In the genomic region with DNA sequence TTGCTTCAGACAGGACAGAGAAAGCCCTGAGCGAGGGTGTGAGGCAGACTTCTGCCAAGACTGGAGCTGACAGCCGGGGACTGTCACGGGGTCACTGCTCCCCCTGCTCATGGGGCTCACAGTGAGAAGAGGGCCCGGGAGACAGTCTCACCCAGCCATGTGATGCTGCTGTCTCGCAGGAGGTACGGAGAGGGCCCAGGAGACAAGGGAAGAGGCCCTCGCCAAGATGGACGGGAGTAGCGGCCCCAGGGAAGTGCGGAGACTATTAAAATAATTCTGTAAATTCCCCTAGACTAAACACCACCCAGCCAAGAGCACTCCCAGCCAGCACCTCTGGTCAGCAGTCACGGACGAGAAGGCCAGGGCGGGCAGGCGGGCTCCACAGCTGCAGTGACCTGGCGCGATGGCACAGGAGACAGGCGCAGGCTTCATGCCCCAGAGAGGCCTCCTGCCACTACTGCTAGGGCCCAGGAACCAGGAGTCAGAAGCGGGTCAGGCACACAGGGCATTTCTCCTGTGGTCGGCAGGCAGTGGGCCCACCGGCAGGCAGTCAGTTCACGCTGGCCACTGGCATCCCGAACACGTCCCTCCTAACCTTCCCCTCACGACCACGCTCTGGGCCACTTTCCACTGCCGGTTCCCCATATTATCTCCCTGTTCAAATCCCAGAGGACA, we compare ENCODE assay signal across 19 cellular contexts. TPM values are rescaled to one million over a fixed set of nuclear protein-coding genes. Genes with fewer than 3 reads are reported as not detected.
DNase-seq lines count a peak whose midpoint lies in the region; ATAC-seq and TF ChIP-seq lines count a peak whose summit lies in the region.
"Had no signal": no experiment of that assay in that cellular context is flagged by ENCODE, and none has a peak within 500 bp of the region (broad histone marks: within the 10 kb centered on the region; RNA-seq: fewer than 3 reads in every experiment).

No MANE protein-coding gene starts in this region.

- peak overlapping the region; percentile 35 for H2BK5ac ChIP-seq in neuronal stem cell (ENCODE audit: low read length)

- no peak overlapping the region for H3K4me3 Mint-ChIP-seq in effector memory CD8-positive, alpha-beta T cell
- H3K4me3 Mint-ChIP-seq: CD8-positive, alpha-beta memory T cell had no signal

- TF ChIP-seq EP300 in gastroesophageal sphincter (IDR thresholded peaks at IDR 0.05): no peak

- peak overlapping the region; percentile 38 to 66 for H3K27ac Mint-ChIP-seq in effector memory CD8-positive, alpha-beta T cell
- H3K27ac Mint-ChIP-seq: CD8-positive, alpha-beta memory T cell had no signal

- H2BK120ac ChIP-seq in neuronal stem cell (ENCODE audit: low read depth, low read length): no peak overlapping the region

- no peak overlapping the region for H3K14ac ChIP-seq in neuronal stem cell (ENCODE audit: low read length)

- DNase-seq in left ventricle myocardium superior: peak; percentile 20
- DNase-seq in right atrium auricular region (ENCODE audit: low spot score): no peak
- no peak for DNase-seq in effector memory CD8-positive, alpha-beta T cell
- no peak for DNase-seq in neuronal stem cell (ENCODE audit: low spot score)
- peak in 1 of 2 donors; percentile 42 for DNase-seq in aorta
- no peak for DNase-seq in NCI-H345 (lab: John Stamatoyannopoulos, UW)
- DNase-seq in NCI-H526 treated with DMSO at 0.1 percent for 48 hours (lab: John Stamatoyannopoulos, UW): no peak
- DNase-seq: IMR-90, Karpas-422, NCI-H1048, NCI-H146, NCI-H2029 treated with DMSO at 0.1 percent for 48 hours, NCI-H2171, NCI-H446 had no signal

- H3K27me3 ChIP-seq in right atrium auricular region: peaks cover 2 to 15% of the 10 kb centered on the region in 2 donors
- peaks cover 0 to 19% (median 9%) of the 10 kb centered on the region in 3 experiments for H3K27me3 ChIP-seq in neuronal stem cell (ENCODE audit: control insufficient read depth in 3 of 3, insufficient read depth in 3 of 3, low read depth in 1 of 3, low read length in 3 of 3)
- no peaks in the 10 kb centered on the region for H3K27me3 ChIP-seq in aorta (ENCODE audit: control insufficient read depth in 1 of 2, insufficient read depth in 2 of 2, low read length in 1 of 2)
- H3K27me3 ChIP-seq in gastroesophageal sphincter: peaks cover 52% of the 10 kb centered on the region

- no peak overlapping the region for H3K4me2 ChIP-seq in neuronal stem cell (ENCODE audit: insufficient read depth, low read length, poor library complexity, severe bottlenecking)

- H2BK12ac ChIP-seq in neuronal stem cell (ENCODE audit: low read length): no peak overlapping the region

- peaks cover 2% of the 10 kb centered on the region for H3K79me1 ChIP-seq in neuronal stem cell (ENCODE audit: low read depth, low read length)

- TF ChIP-seq CTCF in right atrium auricular region (IDR thresholded peaks at IDR 0.05) (no peak), gastroesophageal sphincter (IDR thresholded peaks at IDR 0.05) (no peak)

- intact Hi-C loops in left ventricle myocardium superior (cut with micrococcal nuclease): no loop called here
- intact Hi-C loops in aorta (cut with DNase I): loop anchor here in 1 of 2 donors (5.0 kb wide), 1 partner anchor 37 kb away; no protein-coding TSS in a partner anchor

- H3K27me3 Mint-ChIP-seq in effector memory CD8-positive, alpha-beta T cell: peaks cover 16 to 19% of the 10 kb centered on the region in 2 donors

- peak overlapping the region; percentile 30 for H4K91ac ChIP-seq in neuronal stem cell (ENCODE audit: low read depth, low read length, poor library complexity)

- no peak overlapping the region for H2AK5ac ChIP-seq in neuronal stem cell (ENCODE audit: low read depth, low read length)

- WGBS in neuronal stem cell (ENCODE audit: extremely low coverage in 2 of 2, insufficient read length in 2 of 2, insufficient replicate concordance in 1 of 2), 2 donors: no CpG with 5 or more reads among the region's 26 CpGs
- 29 to 43% methylated on average over 26 of the region's 26 CpGs for WGBS in aorta, 2 donors
- 29 to 83% methylated on average over 9 to 16 of the region's 26 CpGs for WGBS in gastroesophageal sphincter (ENCODE audit: low coverage in 1 of 2), 2 donors

- H3K4me1 ChIP-seq in right atrium auricular region (peaks cover 0 to 15% of the 10 kb centered on the region in 2 donors), neuronal stem cell (ENCODE audit: control insufficient read depth in 2 of 2, insufficient read depth in 1 of 2, low read depth in 1 of 2, low read length in 2 of 2) (peaks cover 0 to 12% of the 10 kb centered on the region in 2 donors), aorta (ENCODE audit: control insufficient read depth in 1 of 2, insufficient read depth in 2 of 2, low read length in 2 of 2) (no peaks in the 10 kb centered on the region), gastroesophageal sphincter (peaks cover 0 to 19% (median 9%) of the 10 kb centered on the region in 3 donors)

- H3K4me3 ChIP-seq in right atrium auricular region (no peak overlapping the region), neuronal stem cell (ENCODE audit: low read length in 2 of 2) (no peak overlapping the region), aorta (ENCODE audit: low read length in 2 of 2) (no peak overlapping the region), gastroesophageal sphincter (no peak overlapping the region)
- H3K4me3 ChIP-seq: Peyer's patch had no signal

- peak overlapping the region; percentile 65 for H3K23ac ChIP-seq in neuronal stem cell (ENCODE audit: low read depth, low read length, poor library complexity)

- H4K8ac ChIP-seq in neuronal stem cell (ENCODE audit: low read depth, low read length): no peak overlapping the region

- no peak for ATAC-seq in left ventricle myocardium superior
- no peak for ATAC-seq in effector memory CD8-positive, alpha-beta T cell (replicated peaks)
- ATAC-seq in aorta (ENCODE audit: low FRiP score): peak; percentile 4
- ATAC-seq in gastroesophageal sphincter: no peak
- ATAC-seq: Right ventricle myocardium inferior had no signal

- peak overlapping the region; percentile 38 for H3K18ac ChIP-seq in neuronal stem cell (ENCODE audit: low read length)

- H2BK15ac ChIP-seq in neuronal stem cell (ENCODE audit: low read length): no peak overlapping the region

- no peaks in the 10 kb centered on the region for H3K36me3 ChIP-seq in right atrium auricular region
- H3K36me3 ChIP-seq in neuronal stem cell (replicated peaks in 1 of 2; ENCODE audit: control insufficient read depth in 2 of 2, insufficient read depth in 2 of 2, low read length in 2 of 2): peaks cover 5 to 6% of the 10 kb centered on the region in 2 donors
- no peaks in the 10 kb centered on the region for H3K36me3 ChIP-seq in aorta (ENCODE audit: control insufficient read depth in 1 of 2, insufficient read depth in 2 of 2, low read length in 1 of 2)
- no peaks in the 10 kb centered on the region for H3K36me3 ChIP-seq in gastroesophageal sphincter
- H3K36me3 ChIP-seq: Peyer's patch had no signal

- no peak overlapping the region for H2AFZ ChIP-seq in neuronal stem cell (ENCODE audit: low read length)

- no peak overlapping the region for H3K27ac ChIP-seq in right atrium auricular region
- no peak overlapping the region for H3K27ac ChIP-seq in neuronal stem cell (replicated peaks; ENCODE audit: low read length)
- peak overlapping the region in 1 of 2 donors; percentile 23 for H3K27ac ChIP-seq in aorta (ENCODE audit: low read depth in 1 of 2, low read length in 2 of 2)
- H3K27ac ChIP-seq in gastroesophageal sphincter: no peak overlapping the region
- H3K27ac ChIP-seq: Peyer's patch had no signal

- H3K9ac ChIP-seq in neuronal stem cell (ENCODE audit: low read depth, low read length, poor library complexity): peak overlapping the region; percentile 72

- H3K9me3 ChIP-seq in right atrium auricular region (no peaks in the 10 kb centered on the region), neuronal stem cell (replicated peaks in 1 of 2; ENCODE audit: control insufficient read depth in 2 of 2, insufficient read depth in 1 of 2, low read depth in 1 of 2, low read length in 2 of 2) (no peaks in the 10 kb centered on the region), aorta (ENCODE audit: control insufficient read depth, low read length) (no peaks in the 10 kb centered on the region), gastroesophageal sphincter (no peaks in the 10 kb centered on the region)
- H3K9me3 ChIP-seq: Peyer's patch had no signal

- no peak for TF ChIP-seq POLR2A in gastroesophageal sphincter (IDR thresholded peaks at IDR 0.05)

- peaks cover 15% of the 10 kb centered on the region for H3K36me3 Mint-ChIP-seq in effector memory CD8-positive, alpha-beta T cell (ENCODE audit: insufficient read depth)
- H3K36me3 Mint-ChIP-seq: CD8-positive, alpha-beta memory T cell had no signal

- no peaks in the 10 kb centered on the region for H3K9me3 Mint-ChIP-seq in effector memory CD8-positive, alpha-beta T cell
- H3K9me3 Mint-ChIP-seq: CD8-positive, alpha-beta memory T cell had no signal

- no peak overlapping the region for H3K4ac ChIP-seq in neuronal stem cell (ENCODE audit: low read length)

- H3K4me1 Mint-ChIP-seq in effector memory CD8-positive, alpha-beta T cell (ENCODE audit: low read depth in 2 of 2): peaks cover 7 to 13% of the 10 kb centered on the region in 2 donors

RNA-seq across cellular contexts. Expression of a gene that starts 24.1 kb away (rescaled TPM):
- total RNA-seq in left ventricle myocardium superior (0.37 TPM), right atrium auricular region (1 to 10 TPM in 1 of 2 donors, under 1 TPM in 1; 0.33 to 1.6 TPM), aorta (1 to 10 TPM; 2.8 to 4.4 TPM), gastroesophageal sphincter (1 to 10 TPM; 2.6 to 8.2 (median 5.9) TPM)
- polyA plus RNA-seq in neuronal stem cell (2013, experiment 1 of 2): 20.7 TPM
- polyA plus RNA-seq in neuronal stem cell (2013, experiment 2 of 2): 20.8 TPM
- under 1 TPM in 1 of 2 donors, not detected in 1; 0.18 TPM for polyA plus RNA-seq in aorta
- total RNA-seq: IMR-90, MCF 10A had no signal
- polyA plus RNA-seq: IMR-90 had no signal

RNA-seq across cellular contexts. Expression of a gene that starts 44.2 kb away (rescaled TPM):
- 36.5 TPM for total RNA-seq in left ventricle myocardium superior
- 10 to 100 TPM; 33.5 to 39.6 TPM for total RNA-seq in right atrium auricular region
- 74.1 TPM for polyA plus RNA-seq in neuronal stem cell (2013, experiment 1 of 2)
- polyA plus RNA-seq in neuronal stem cell (2013, experiment 2 of 2): 73.2 TPM
- 10 to 100 TPM; 47.4 to 56.6 TPM for total RNA-seq in aorta
- polyA plus RNA-seq in aorta: 10 to 100 TPM; 34.6 to 36.3 TPM
- total RNA-seq in gastroesophageal sphincter: 10 to 100 TPM; 50.5 to 60.3 (median 54.8) TPM

RNA-seq across cellular contexts. Expression of a gene that starts 54.2 kb away (rescaled TPM):
- total RNA-seq in left ventricle myocardium superior (not detected), right atrium auricular region (under 1 TPM in 1 of 2 donors, not detected in 1; 0.90 TPM), aorta (1 to 10 TPM in 1 of 2 donors, under 1 TPM in 1; 0.84 to 1.7 TPM), gastroesophageal sphincter (1 to 10 TPM in 1 of 4 donors, under 1 TPM in 1, not detected in 2; 0.27 to 4.4 TPM)
- polyA plus RNA-seq in neuronal stem cell (2013, experiment 1 of 2): 0.24 TPM
- polyA plus RNA-seq in neuronal stem cell (2013, experiment 2 of 2): 0.26 TPM
- polyA plus RNA-seq in aorta: 1 to 10 TPM in 1 of 2 donors, under 1 TPM in 1; 0.56 to 1.4 TPM
- total RNA-seq: CD8-positive, alpha-beta memory T cell; IMR-90; MCF 10A; Peyer's patch; Right ventricle myocardium inferior had no signal
- polyA plus RNA-seq: IMR-90 had no signal
